Comparison of ENCODE assay signal across 1 cellular context in genomic region chr15:80246425-80246894, GRCh38.
TF ChIP-seq lines count a peak whose summit lies in the region.

No MANE protein-coding gene starts in this region.

TF ChIP-seq in HepG2, 621 proteins besides CTCF, POLR2A, EP300 and RAD21 (continued from another document and continues in another):
- peak; percentile 43 for TF ChIP-seq FOXP4 (CRISPR knock-in tag; IDR thresholded peaks at IDR 0.05)
- no peak for TF ChIP-seq GRHL1 (CRISPR knock-in tag; conservative IDR thresholded peaks at IDR 0.05)
- no peak for TF ChIP-seq ZMYM3 (CRISPR knock-in tag; IDR thresholded peaks at IDR 0.05)
- TF ChIP-seq ZNF230 (CRISPR knock-in tag; IDR thresholded peaks at IDR 0.05): no peak
- no peak for TF ChIP-seq SYNCRIP (IDR thresholded peaks at IDR 0.05; ENCODE audit: insufficient read depth, low read depth, low read length)
- TF ChIP-seq SOX5 (CRISPR knock-in tag; IDR thresholded peaks at IDR 0.05; ENCODE audit: borderline replicate concordance): peak; percentile 21; the same call in 1 of the 2 replicates
- no peak for TF ChIP-seq ZNF879 (CRISPR knock-in tag; IDR thresholded peaks at IDR 0.05)
- TF ChIP-seq ZSCAN20 (CRISPR knock-in tag; IDR thresholded peaks at IDR 0.05; ENCODE audit: borderline replicate concordance): no peak
- no peak for TF ChIP-seq RBFOX2 (IDR thresholded peaks at IDR 0.05; ENCODE audit: low read depth, low read length)
- no peak for TF ChIP-seq ZNF12 (CRISPR knock-in tag; IDR thresholded peaks at IDR 0.05)
- TF ChIP-seq TCF7 (IDR thresholded peaks at IDR 0.05; ENCODE audit: low read depth): 0 out of 2 replicates have a peak, but pooled peaks have one; percentile 28
- no peak for TF ChIP-seq ZNF792 (CRISPR knock-in tag; IDR thresholded peaks at IDR 0.05)
- no peak for TF ChIP-seq ZNF335 (CRISPR knock-in tag; IDR thresholded peaks at IDR 0.05)
- no peak for TF ChIP-seq ZNF225 (CRISPR knock-in tag; IDR thresholded peaks at IDR 0.05)
- no peak for TF ChIP-seq ZNF687 (CRISPR knock-in tag; IDR thresholded peaks at IDR 0.05)
- no peak for TF ChIP-seq KLF13 (CRISPR knock-in tag; IDR thresholded peaks at IDR 0.05)
- no peak for TF ChIP-seq YY1 (IDR thresholded peaks at IDR 0.05; ENCODE audit: insufficient read depth, insufficient replicate concordance, low read depth, low read length)
- no peak for TF ChIP-seq FUBP1 (CRISPR knock-in tag; IDR thresholded peaks at IDR 0.05; ENCODE audit: borderline replicate concordance)
- no peak for TF ChIP-seq AFF4 (CRISPR knock-in tag; IDR thresholded peaks at IDR 0.05)
- no peak for TF ChIP-seq ZNF496 (CRISPR knock-in tag; IDR thresholded peaks at IDR 0.05; ENCODE audit: insufficient replicate concordance)
- TF ChIP-seq FOXA3 (CRISPR knock-in tag; IDR thresholded peaks at IDR 0.05): peak; percentile 29; the same call in 1 of the 2 replicates
- TF ChIP-seq ZNF547 (CRISPR knock-in tag; IDR thresholded peaks at IDR 0.05): 0 out of 2 replicates have a peak, but pooled peaks have one; percentile 27
- no peak for TF ChIP-seq ZC3H13 (CRISPR knock-in tag; IDR thresholded peaks at IDR 0.05)
- TF ChIP-seq DPF2 (CRISPR knock-in tag; IDR thresholded peaks at IDR 0.05; ENCODE audit: borderline replicate concordance, low read depth): peak; percentile 61; the same call in 1 of the 2 replicates
- no peak for TF ChIP-seq DNMT3B (CRISPR knock-in tag; conservative IDR thresholded peaks at IDR 0.05)
- TF ChIP-seq ZNF816 (CRISPR knock-in tag; IDR thresholded peaks at IDR 0.05; ENCODE audit: borderline replicate concordance): no peak
- TF ChIP-seq FIP1L1 (IDR thresholded peaks at IDR 0.05; ENCODE audit: borderline replicate concordance, insufficient read depth, low read depth, low read length): no peak
- TF ChIP-seq SP1 (IDR thresholded peaks at IDR 0.05): no peak
- TF ChIP-seq SP1 (CRISPR knock-in tag; IDR thresholded peaks at IDR 0.05): no peak
- no peak for TF ChIP-seq CREB1 (IDR thresholded peaks at IDR 0.05)
- TF ChIP-seq CREB1 (CRISPR knock-in tag; IDR thresholded peaks at IDR 0.05): peak; percentile 46; the same call in 1 of the 2 replicates
- TF ChIP-seq FOXC1 (CRISPR knock-in tag; IDR thresholded peaks at IDR 0.05; ENCODE audit: borderline replicate concordance): no peak
- TF ChIP-seq CBX5 (CRISPR knock-in tag; IDR thresholded peaks at IDR 0.05; ENCODE audit: borderline replicate concordance): no peak
- no peak for TF ChIP-seq NR0B2 (CRISPR knock-in tag; IDR thresholded peaks at IDR 0.05)
- TF ChIP-seq ZNF891 (CRISPR knock-in tag; IDR thresholded peaks at IDR 0.05): no peak
- no peak for TF ChIP-seq ZHX2 (IDR thresholded peaks at IDR 0.05; ENCODE audit: low read depth)
- TF ChIP-seq ZHX2 (CRISPR knock-in tag; IDR thresholded peaks at IDR 0.05; ENCODE audit: borderline replicate concordance): no peak
- no peak for TF ChIP-seq JUNB (CRISPR knock-in tag; IDR thresholded peaks at IDR 0.05; ENCODE audit: borderline replicate concordance)
- no peak for TF ChIP-seq ZNF343 (CRISPR knock-in tag; IDR thresholded peaks at IDR 0.05)
- no peak for TF ChIP-seq AGO1 (IDR thresholded peaks at IDR 0.05; ENCODE audit: low read depth, low read length, poor library complexity, severe bottlenecking)
- TF ChIP-seq THAP8 (CRISPR knock-in tag; IDR thresholded peaks at IDR 0.05; ENCODE audit: borderline replicate concordance): no peak
- TF ChIP-seq RCOR2 (CRISPR knock-in tag; IDR thresholded peaks at IDR 0.05): no peak
- no peak for TF ChIP-seq RFXANK (CRISPR knock-in tag; IDR thresholded peaks at IDR 0.05)
- 0 out of 2 replicates have a peak, but pooled peaks have one; percentile 52 for TF ChIP-seq TBX2 (CRISPR knock-in tag; IDR thresholded peaks at IDR 0.05; ENCODE audit: borderline replicate concordance)
